Comparison of ENCODE assay signal across 17 cellular contexts in the genomic region with DNA sequence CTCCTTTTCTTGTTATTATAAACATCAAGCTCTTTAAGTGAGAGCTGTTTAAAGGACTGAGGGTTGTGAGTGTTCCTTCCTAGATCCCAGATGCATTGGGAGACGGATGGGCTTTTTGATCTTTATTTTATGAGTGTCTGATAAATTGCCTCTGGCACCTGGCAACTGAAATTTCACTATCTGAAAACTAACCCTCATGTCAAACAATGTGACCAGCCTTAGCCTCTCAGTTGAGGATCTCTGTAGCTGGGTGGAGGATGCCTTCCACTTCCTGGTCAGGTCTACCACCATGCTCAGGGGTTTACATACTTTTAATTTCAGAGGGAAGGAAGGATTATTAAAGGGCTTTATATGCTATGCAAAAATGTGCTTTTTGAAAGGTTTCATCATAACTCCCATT.
DNase-seq lines count a peak whose midpoint lies in the region; ATAC-seq and TF ChIP-seq lines count a peak whose summit lies in the region.
"Had no signal": no experiment of that assay in that cellular context is flagged by ENCODE, and none has a peak within 500 bp of the region (broad histone marks: within the 10 kb centered on the region; RNA-seq: fewer than 3 reads in every experiment).

No MANE protein-coding gene starts in this region.

- TF ChIP-seq POLR2A in adrenal gland (IDR thresholded peaks at IDR 0.05) = no peak

- intact Hi-C loops in left colon (cut with DNase I, micrococcal nuclease) = no loop called here
- intact Hi-C loops in adrenal gland (cut with DNase I) = no loop called here

- peak; percentile 62 for ATAC-seq in left colon
- no peak for ATAC-seq in GM21619 (IDR thresholded peaks at IDR 0.05; ENCODE audit: unreplicated experiment)
- ATAC-seq: A549, GM23338 had no signal

- TF ChIP-seq CTCF in nephron progenitor cell (IDR thresholded peaks at IDR 0.05) = no peak
- no peak for TF ChIP-seq CTCF in adrenal gland (IDR thresholded peaks at IDR 0.05)

- H3K9me3 ChIP-seq in adrenal gland (replicated peaks in 1 of 3) = no peaks in the 10 kb centered on the region
- H3K9me3 ChIP-seq: A549, Caco-2 had no signal

- H3K27me3 ChIP-seq in adrenal gland = no peaks in the 10 kb centered on the region

- no peak overlapping the region for H3K27ac ChIP-seq in adrenal gland
- H3K27ac ChIP-seq: 22Rv1, A549, C4-2B had no signal

- no peak overlapping the region for H3K4me3 ChIP-seq in adrenal gland
- H3K4me3 ChIP-seq: A549, GM23338 had no signal

- H3K4me3 Mint-ChIP-seq in nephron progenitor cell = no peak overlapping the region
- H3K4me3 Mint-ChIP-seq: CD4-positive, alpha-beta T cell; GM23338 had no signal

- H3K27me3 Mint-ChIP-seq in nephron progenitor cell (ENCODE audit: low read depth, poor library complexity) = no peaks in the 10 kb centered on the region
- H3K27me3 Mint-ChIP-seq: CD4-positive, alpha-beta T cell had no signal

- H3K9me3 Mint-ChIP-seq in nephron progenitor cell = no peaks in the 10 kb centered on the region
- H3K9me3 Mint-ChIP-seq: CD4-positive, alpha-beta T cell; GM23338 had no signal

- H3K4me1 Mint-ChIP-seq in nephron progenitor cell = peaks cover 45% of the 10 kb centered on the region
- H3K4me1 Mint-ChIP-seq: GM23338 had no signal

- no peaks in the 10 kb centered on the region for H3K36me3 Mint-ChIP-seq in nephron progenitor cell (ENCODE audit: low read depth)

- WGBS in adrenal gland, 4 donors = 74 to 84% (median 76%) methylated on average over 1 of the region's 1 CpG

- DNase-seq in DMS153 (lab: John Stamatoyannopoulos, UW) = peak; percentile 38
- no peak for DNase-seq in DMS153 treated with DMSO at 0.1 percent for 48 hours (lab: John Stamatoyannopoulos, UW; ENCODE audit: unreplicated experiment)
- DNase-seq in left colon = no peak
- no peak for DNase-seq in nephron progenitor cell
- DNase-seq in stimulated activated CD4-positive, alpha-beta T cell treated with anti-CD3 and anti-CD28 coated beads, Interleukin-4, amount 100 ng/mL, for 24 hours = no peak
- DNase-seq in adrenal gland = no peak
- DNase-seq: AML-193; Caco-2; CD4-positive, alpha-beta T cell; DMS79 treated with DMSO at 0.1 percent for 48 hours; GF-D8; HCEC 1CT had no signal

- no peaks in the 10 kb centered on the region for H3K4me1 ChIP-seq in adrenal gland (replicated peaks in 1 of 2)
- H3K4me1 ChIP-seq: A549 had no signal

- no peaks in the 10 kb centered on the region for H3K36me3 ChIP-seq in adrenal gland (replicated peaks in 1 of 2)

- H3K27ac Mint-ChIP-seq in nephron progenitor cell = peak overlapping the region; percentile 86
- H3K27ac Mint-ChIP-seq: CD4-positive, alpha-beta T cell; GM23338 had no signal
